Comparison of ENCODE assay signal across 10 cellular contexts in the genomic region with DNA sequence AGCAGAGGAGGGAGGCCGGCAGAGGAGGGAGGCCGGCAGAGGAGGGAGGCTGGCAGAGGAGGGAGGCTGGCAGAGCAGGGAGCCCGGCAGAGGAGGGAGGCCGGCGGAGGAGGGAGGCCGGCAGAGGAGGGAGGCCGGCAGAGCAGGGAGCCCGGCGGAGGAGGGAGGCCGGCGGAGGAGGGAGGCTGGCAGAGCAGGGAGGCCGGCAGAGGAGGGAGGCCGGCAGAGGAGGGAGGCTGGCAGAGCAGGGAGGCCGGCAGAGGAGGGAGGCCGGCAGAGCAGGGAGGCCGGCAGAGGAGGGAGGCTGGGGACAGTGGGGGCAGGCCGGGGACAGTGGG. TPM values are rescaled to one million over a fixed set of nuclear protein-coding genes. Genes with fewer than 3 reads are reported as not detected.
DNase-seq lines count a peak whose midpoint lies in the region; ATAC-seq and TF ChIP-seq lines count a peak whose summit lies in the region.
"Not testable (repeated sequence)": the region's sequence is repeated elsewhere in the genome, so short reads cannot be mapped to it uniquely, and the experiment has no call there.
"Had no signal": no experiment of that assay in that cellular context is flagged by ENCODE, and none has a peak within 500 bp of the region (broad histone marks: within the 10 kb centered on the region; RNA-seq: fewer than 3 reads in every experiment).

No MANE protein-coding gene starts in this region.

- H3K79me1 ChIP-seq in neuronal stem cell (ENCODE audit: low read depth, low read length), result not testable (repeated sequence)

- H3K4me3 Mint-ChIP-seq in effector memory CD8-positive, alpha-beta T cell, result peak overlapping the region in 1 of 2 donors; percentile 84
- not testable (repeated sequence) for H3K4me3 Mint-ChIP-seq in mesothelial cell of epicardium

- not testable (repeated sequence) for H3K27me3 Mint-ChIP-seq in effector memory CD8-positive, alpha-beta T cell
- H3K27me3 Mint-ChIP-seq in mesothelial cell of epicardium (ENCODE audit: low read depth), result peaks cover 17% of the 10 kb centered on the region

- not testable (repeated sequence) for H3K9me3 ChIP-seq in MG63; adipocyte (ENCODE audit: control insufficient read depth, low read length); neuronal stem cell (replicated peaks in 1 of 2; ENCODE audit: control insufficient read depth in 2 of 2, insufficient read depth in 1 of 2, low read depth in 1 of 2, low read length in 2 of 2); skeletal muscle satellite cell (replicated peaks; ENCODE audit: low read length)

- not testable (repeated sequence) for TF ChIP-seq CTCF in mesothelial cell of epicardium (IDR thresholded peaks at IDR 0.05; ENCODE audit: unreplicated experiment)

- peaks cover 53% of the 10 kb centered on the region for H3K36me3 Mint-ChIP-seq in effector memory CD8-positive, alpha-beta T cell (ENCODE audit: insufficient read depth)
- not testable (repeated sequence) for H3K36me3 Mint-ChIP-seq in mesothelial cell of epicardium

- H3K4me3 ChIP-seq in MG63, result peak overlapping the region; percentile 32
- not testable (repeated sequence) for H3K4me3 ChIP-seq in adipocyte (ENCODE audit: low read length); neuronal stem cell (ENCODE audit: low read length in 2 of 2)
- H3K4me3 ChIP-seq in skeletal muscle satellite cell (ENCODE audit: low read length), result peak overlapping the region; percentile 94
- H3K4me3 ChIP-seq in urinary bladder (ENCODE audit: low read depth, low read length), result peak overlapping the region; percentile 28

- not testable (repeated sequence) for H3K27me3 ChIP-seq in MG63; adipocyte (replicated peaks; ENCODE audit: control insufficient read depth, insufficient read depth, low read length); neuronal stem cell (ENCODE audit: control insufficient read depth in 3 of 3, insufficient read depth in 3 of 3, low read depth in 1 of 3, low read length in 3 of 3); skeletal muscle satellite cell (ENCODE audit: control insufficient read depth, insufficient read depth, low read length)

- H2BK5ac ChIP-seq in neuronal stem cell (ENCODE audit: low read length), result not testable (repeated sequence)

- H3K9ac ChIP-seq in adipocyte (ENCODE audit: low read length) (peak overlapping the region; percentile 56), skeletal muscle satellite cell (ENCODE audit: low read depth, low read length) (peak overlapping the region; percentile 88)
- not testable (repeated sequence) for H3K9ac ChIP-seq in neuronal stem cell (ENCODE audit: low read depth, low read length, poor library complexity)

- not testable (repeated sequence) for H3K4me2 ChIP-seq in neuronal stem cell (ENCODE audit: insufficient read depth, low read length, poor library complexity, severe bottlenecking)
- H3K4me2 ChIP-seq in skeletal muscle satellite cell (ENCODE audit: low read length), result peak overlapping the region; percentile 89

- peak overlapping the region; percentile 90 to 93 for H3K27ac Mint-ChIP-seq in effector memory CD8-positive, alpha-beta T cell
- H3K27ac Mint-ChIP-seq in mesothelial cell of epicardium, result peak overlapping the region; percentile 87

- H3K23ac ChIP-seq in neuronal stem cell (ENCODE audit: low read depth, low read length, poor library complexity), result not testable (repeated sequence)

- not testable (repeated sequence) for DNase-seq in MG63; adipocyte (ENCODE audit: low read depth); effector memory CD8-positive, alpha-beta T cell; mesothelial cell of epicardium (ENCODE audit: low spot score in 2 of 2, unreplicated experiment in 2 of 2); neuronal stem cell (ENCODE audit: low spot score)
- DNase-seq in left cardiac atrium, result peak; percentile 7

- peak overlapping the region; percentile 41 for H2BK12ac ChIP-seq in neuronal stem cell (ENCODE audit: low read length)

- not testable (repeated sequence) for H2AFZ ChIP-seq in neuronal stem cell (ENCODE audit: low read length)

- intact Hi-C loops in left cardiac atrium (cut with DNase I), result not testable (repeated sequence)

- not testable (repeated sequence) for H3K27ac ChIP-seq in neuronal stem cell (replicated peaks; ENCODE audit: low read length)
- H3K27ac ChIP-seq in urinary bladder (ENCODE audit: low read depth), result peak overlapping the region; percentile 75

- H2BK120ac ChIP-seq in neuronal stem cell (ENCODE audit: low read depth, low read length), result not testable (repeated sequence)

- not testable (repeated sequence) for H3K4ac ChIP-seq in neuronal stem cell (ENCODE audit: low read length)

- not testable (repeated sequence) for H3K36me3 ChIP-seq in MG63; adipocyte (ENCODE audit: control insufficient read depth, insufficient read depth, low read length, severe bottlenecking); neuronal stem cell (replicated peaks in 1 of 2; ENCODE audit: control insufficient read depth in 2 of 2, insufficient read depth in 2 of 2, low read length in 2 of 2); skeletal muscle satellite cell (ENCODE audit: insufficient read depth, low read length); urinary bladder (ENCODE audit: insufficient read depth)

- WGBS in neuronal stem cell (ENCODE audit: extremely low coverage in 2 of 2, insufficient read length in 2 of 2, insufficient replicate concordance in 1 of 2), 2 donors, result no CpG with 5 or more reads among the region's 17 CpGs
- WGBS in urinary bladder, result 79% methylated on average over 17 of the region's 17 CpGs

- not testable (repeated sequence) for ATAC-seq in effector memory CD8-positive, alpha-beta T cell (replicated peaks); left cardiac atrium

- peaks cover 56 to 58% of the 10 kb centered on the region in 2 donors for H3K4me1 Mint-ChIP-seq in effector memory CD8-positive, alpha-beta T cell (ENCODE audit: low read depth in 2 of 2)
- H3K4me1 Mint-ChIP-seq in mesothelial cell of epicardium, result peaks cover 23% of the 10 kb centered on the region

- H3K14ac ChIP-seq in neuronal stem cell (ENCODE audit: low read length), result peak overlapping the region; percentile 3

- not testable (repeated sequence) for H4K8ac ChIP-seq in neuronal stem cell (ENCODE audit: low read depth, low read length)

- H2AK5ac ChIP-seq in neuronal stem cell (ENCODE audit: low read depth, low read length), result peak overlapping the region; percentile 88

- H3K9me3 Mint-ChIP-seq in effector memory CD8-positive, alpha-beta T cell; mesothelial cell of epicardium: not testable (repeated sequence)

- H3K4me1 ChIP-seq in adipocyte (ENCODE audit: control insufficient read depth, insufficient read depth, low read length) (peaks cover 37% of the 10 kb centered on the region), neuronal stem cell (ENCODE audit: control insufficient read depth in 2 of 2, insufficient read depth in 1 of 2, low read depth in 1 of 2, low read length in 2 of 2) (peaks cover 11 to 30% of the 10 kb centered on the region in 2 donors), skeletal muscle satellite cell (ENCODE audit: control insufficient read depth, insufficient read depth, low read length) (peaks cover 64% of the 10 kb centered on the region)
- not testable (repeated sequence) for H3K4me1 ChIP-seq in urinary bladder (ENCODE audit: insufficient read depth)

- peak overlapping the region; percentile 87 for H3K18ac ChIP-seq in neuronal stem cell (ENCODE audit: low read length)

- H4K91ac ChIP-seq in neuronal stem cell (ENCODE audit: low read depth, low read length, poor library complexity), result not testable (repeated sequence)

- H2BK15ac ChIP-seq in neuronal stem cell (ENCODE audit: low read length), result peak overlapping the region; percentile 100

RNA-seq across cellular contexts. Expression of gene PRR33, which starts 17.9 kb away (rescaled TPM):
- total RNA-seq in MG63 (2014; rRNA removed; shearing (Covaris generic); ENCODE audit: low replicate concordance), result not detected in 2 replicates
- total RNA-seq in left cardiac atrium (under 1 TPM; 0.10 to 0.50 TPM), mesothelial cell of epicardium (not detected in 3 replicates), urinary bladder (not detected)
- not detected for polyA plus RNA-seq in neuronal stem cell (2013, experiment 1 of 2)
- polyA plus RNA-seq in neuronal stem cell (2013, experiment 2 of 2), result not detected
- not detected in 2 replicates for total RNA-seq in skeletal muscle satellite cell (2012; rRNA removed)
- polyA plus RNA-seq in urinary bladder, result 0.28 TPM
- total RNA-seq: A673, GM23248 had no signal
- polyA plus RNA-seq: GM23248 had no signal

RNA-seq across cellular contexts. Expression of gene LSP1, which starts 20.9 kb away (rescaled TPM):
- 41.7 and 66.6 TPM in 2 replicates for total RNA-seq in MG63 (2014; rRNA removed; shearing (Covaris generic); ENCODE audit: low replicate concordance)
- 10 to 100 TPM; 24.9 to 31.2 TPM for total RNA-seq in left cardiac atrium
- total RNA-seq in mesothelial cell of epicardium, result 4.9 to 5.2 TPM (median 4.9 TPM) in 3 replicates
- polyA plus RNA-seq in neuronal stem cell (2013, experiment 1 of 2), result 0.13 TPM
- polyA plus RNA-seq in neuronal stem cell (2013, experiment 2 of 2), result 0.73 TPM
- total RNA-seq in skeletal muscle satellite cell (2012; rRNA removed), result 56.3 and 63.6 TPM in 2 replicates
- total RNA-seq in urinary bladder, result 50.7 TPM
- 160 TPM for polyA plus RNA-seq in urinary bladder
- total RNA-seq: A673, GM23248 had no signal

RNA-seq across cellular contexts. Expression of gene TNNI2, which starts 35.0 kb away (rescaled TPM):
- total RNA-seq in MG63 (2014; rRNA removed; shearing (Covaris generic); ENCODE audit: low replicate concordance), result not detected in 2 replicates
- total RNA-seq in left cardiac atrium (under 1 TPM; 0.35 to 0.52 TPM), mesothelial cell of epicardium (0.59 to 1.3 TPM in 2 of 3 replicates, not detected in the other), urinary bladder (32.6 TPM)
- polyA plus RNA-seq in neuronal stem cell (2013, experiment 1 of 2), result 0.13 TPM
- polyA plus RNA-seq in neuronal stem cell (2013, experiment 2 of 2), result not detected
- total RNA-seq in skeletal muscle satellite cell (2012; rRNA removed), result 0.87 TPM in 1 of 2 replicates, not detected in the other
- 4.6 TPM for polyA plus RNA-seq in urinary bladder
- total RNA-seq: A673, GM23248 had no signal
- polyA plus RNA-seq: GM23248 had no signal

RNA-seq across cellular contexts. Expression of gene SYT8, which starts 39.0 kb away (rescaled TPM):
- total RNA-seq in MG63 (2014; rRNA removed; shearing (Covaris generic); ENCODE audit: low replicate concordance), result not detected in 2 replicates
- total RNA-seq in left cardiac atrium, result not detected
- total RNA-seq in mesothelial cell of epicardium, result 1.2 to 2.1 TPM (median 1.9 TPM) in 3 replicates
- not detected for polyA plus RNA-seq in neuronal stem cell (2013, experiment 1 of 2)
- not detected for polyA plus RNA-seq in neuronal stem cell (2013, experiment 2 of 2)
- under 0.01 TPM in 1 of 2 replicates, not detected in the other for total RNA-seq in skeletal muscle satellite cell (2012; rRNA removed)
- 3.4 TPM for total RNA-seq in urinary bladder
- 35.6 TPM for polyA plus RNA-seq in urinary bladder
- total RNA-seq: A673, GM23248 had no signal
- polyA plus RNA-seq: GM23248 had no signal

RNA-seq across cellular contexts. Expression of gene TNNT3, which starts 45.7 kb away (rescaled TPM):
- not detected in 2 replicates for total RNA-seq in MG63 (2014; rRNA removed; shearing (Covaris generic); ENCODE audit: low replicate concordance)
- total RNA-seq in left cardiac atrium (10 to 100 TPM; 11.7 to 28.5 TPM), mesothelial cell of epicardium (15.2 to 19.0 TPM (median 18.0 TPM) in 3 replicates), urinary bladder (61.6 TPM)
- 0.49 TPM for polyA plus RNA-seq in neuronal stem cell (2013, experiment 1 of 2)
- 0.32 TPM for polyA plus RNA-seq in neuronal stem cell (2013, experiment 2 of 2)
- 17.7 TPM in 1 of 2 replicates, not detected in the other for total RNA-seq in skeletal muscle satellite cell (2012; rRNA removed)
- polyA plus RNA-seq in urinary bladder, result 39.3 TPM
- total RNA-seq: A673, GM23248 had no signal
- polyA plus RNA-seq: GM23248 had no signal

Comparison
In these comparisons a context has a peak if more than half of its experiments do, and no peak if none do; other contexts are left out.
1. RNA of gene TNNI2, which starts 35.0 kb away (total RNA-seq): 32.6 TPM in urinary bladder (single experiment); 0.59 to 1.3 TPM in mesothelial cell of epicardium, 0.35 to 0.52 TPM in left cardiac atrium and not detected in MG63; every median in the first group is over 10 times any median in the second.